In the genomic region with DNA sequence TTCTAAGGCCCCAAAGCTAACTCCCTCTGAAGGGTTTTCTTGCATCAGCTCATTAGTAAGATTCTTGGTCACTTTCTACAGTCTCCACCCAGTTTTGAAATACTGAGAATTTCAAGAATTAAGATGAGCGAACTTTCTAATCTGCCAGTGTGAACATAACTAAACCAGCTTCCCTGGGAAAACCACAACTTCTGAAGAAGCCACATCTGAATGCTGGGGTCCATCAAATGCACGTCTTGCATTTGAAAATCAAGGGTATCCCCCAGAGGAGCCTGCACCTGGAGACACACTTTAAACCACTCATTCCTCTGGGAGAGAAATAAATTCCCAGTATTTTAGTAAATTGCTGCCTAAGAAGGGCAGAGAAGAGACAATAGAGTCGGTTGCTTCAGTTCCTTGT, we compare ENCODE assay signal across 31 cellular contexts.
"Had no signal": no experiment of that assay in that cellular context is flagged by ENCODE, and none has a peak within 500 bp of the region (broad histone marks: within the 10 kb centered on the region; RNA-seq: fewer than 3 reads in every experiment).

No MANE protein-coding gene starts in this region.

- H3K4me1 ChIP-seq: SJSA1 had no signal

- H3K27me3 ChIP-seq: MG63, SJSA1 had no signal

- H3K27ac ChIP-seq: PC-9, RWPE1, SJSA1 had no signal

- H3K4me3 ChIP-seq: MG63, PC-9, SJSA1 had no signal

- H3K36me3 ChIP-seq: MG63, SJSA1 had no signal

- H3K4me2 ChIP-seq: PC-9, SK-N-SH had no signal

- ATAC-seq: Panc1 had no signal

- H3K9ac ChIP-seq: SK-N-SH had no signal

- DNase-seq: Kasumi-1, MG63, NCI-H1048, NCI-H1092 treated with DMSO at 0.1 percent for 48 hours, NCI-H1105 treated with DMSO at 0.1 percent for 48 hours, NCI-H1417, NCI-H1436, NCI-H146, NCI-H1694, NCI-H187, NCI-H1930, NCI-H2029 treated with DMSO at 0.1 percent for 48 hours, NCI-H2081 treated with DMSO at 0.1 percent for 48 hours, NCI-H2107, NCI-H2171, NCI-H226, NCI-H446 treated with DMSO at 0.1 percent for 48 hours, NCI-H510A, NCI-H524, NCI-H526, NCI-H69, NCI-H748 treated with DMSO at 0.1 percent for 48 hours, NCI-H82, PC-9, Right ventricle myocardium superior, SHP77 treated with DMSO at 0.1 percent for 48 hours, SK-N-SH, SW 1271 had no signal

- H3K9me3 ChIP-seq: MG63, SJSA1, SK-N-SH had no signal
